9 cellular contexts compared by ENCODE assay signal in genomic region chr6:3775386-3775785, GRCh38.
"Had no signal": no experiment of that assay in that cellular context is flagged by ENCODE, and none has a peak within 500 bp of the region (broad histone marks: within the 10 kb centered on the region; RNA-seq: fewer than 3 reads in every experiment).

No MANE protein-coding gene starts in this region.

- H3K9ac ChIP-seq: GM23248 had no signal

- H3K4me1 ChIP-seq: HAP-1 had no signal

- H3K36me3 ChIP-seq: HAP-1 had no signal

- H3K27ac ChIP-seq: GM23248 had no signal

- H3K9me3 ChIP-seq: HAP-1 had no signal

- H3K4me2 ChIP-seq: GM23338 had no signal

- DNase-seq: GM23248, GOT3, H7, H9, HCEC 1CT, HFFc6 had no signal

- H2AFZ ChIP-seq: GM23248, GM23338 had no signal

- ATAC-seq: GM23338, HCT116 had no signal

- H3K4me3 ChIP-seq: GM23248, GM23338, HAP-1 had no signal
